ENCODE assay signal across 9 cellular contexts in the genomic region with DNA sequence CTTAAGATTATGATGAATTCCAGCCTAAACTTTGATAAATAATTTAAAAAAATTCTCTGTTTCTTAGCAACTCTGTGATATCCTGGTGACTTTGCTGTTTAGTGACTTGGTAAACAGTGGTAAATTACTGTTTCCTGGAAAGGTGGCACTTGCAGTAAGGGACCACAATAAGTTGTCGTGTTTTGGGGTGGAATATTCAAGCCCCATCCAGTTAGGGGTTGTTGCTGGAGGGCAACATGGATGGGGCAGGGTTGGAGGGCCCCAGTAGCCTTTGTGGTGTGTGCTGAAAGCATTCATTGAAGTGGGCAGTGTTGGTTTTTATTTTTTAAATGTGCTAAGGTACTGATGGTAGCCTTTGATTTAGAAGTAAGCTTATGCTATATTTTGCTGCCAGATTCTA. TPM values are rescaled to one million over a fixed set of nuclear protein-coding genes. Genes with fewer than 3 reads are reported as not detected.
DNase-seq lines count a peak whose midpoint lies in the region; ATAC-seq and TF ChIP-seq lines count a peak whose summit lies in the region.
"Had no signal": no experiment of that assay in that cellular context is flagged by ENCODE, and none has a peak within 500 bp of the region (broad histone marks: within the 10 kb centered on the region; RNA-seq: fewer than 3 reads in every experiment).

No MANE protein-coding gene starts in this region.

- H3K79me2 ChIP-seq in parathyroid adenoma, result peaks cover 2% of the 10 kb centered on the region

- no peak overlapping the region for H3K9ac ChIP-seq in parathyroid adenoma

- H3K9me3 ChIP-seq in parathyroid adenoma (ENCODE audit: control insufficient read depth, low read length), result no peaks in the 10 kb centered on the region

- H2AFZ ChIP-seq in parathyroid adenoma, result peak overlapping the region; percentile 80

- peak overlapping the region; percentile 20 for H3K4me2 ChIP-seq in parathyroid adenoma (ENCODE audit: low read length)

- no peaks in the 10 kb centered on the region for H3K27me3 Mint-ChIP-seq in activated T-cell treated with anti-CD3 and anti-CD28 coated beads, Interleukin-2, amount 50 U/mL, for 72 hours (ENCODE audit: low read depth)

- H3K4me3 ChIP-seq in GM12875 (ENCODE audit: low read depth, low read length) (peak overlapping the region; percentile 19), parathyroid adenoma (ENCODE audit: low read depth, low read length) (peak overlapping the region; percentile 15)

- H3K4me1 ChIP-seq in parathyroid adenoma (peaks cover 10% of the 10 kb centered on the region), foreskin keratinocyte (peaks cover 3% of the 10 kb centered on the region)

- H3K27me3 ChIP-seq in parathyroid adenoma (ENCODE audit: control insufficient read depth, insufficient read depth, low read length), result no peaks in the 10 kb centered on the region
- H3K27me3 ChIP-seq in foreskin keratinocyte, result no peaks in the 10 kb centered on the region
- H3K27me3 ChIP-seq: dorsolateral prefrontal cortex had no signal

- H3K36me3 Mint-ChIP-seq in activated T-cell treated with anti-CD3 and anti-CD28 coated beads, Interleukin-2, amount 50 U/mL, for 72 hours (ENCODE audit: insufficient read depth in 2 of 2), result peaks cover 2 to 3% of the 10 kb centered on the region in 2 donors

- ATAC-seq in HG02763 (IDR thresholded peaks at IDR 0.05; ENCODE audit: unreplicated experiment), result peak; percentile 5
- ATAC-seq in activated T-cell treated with anti-CD3 and anti-CD28 coated beads, Interleukin-2, amount 50 U/mL, for 72 hours (replicated peaks in 1 of 2), result peak; percentile 5 to 17
- ATAC-seq in GM18868 (IDR thresholded peaks at IDR 0.05; ENCODE audit: unreplicated experiment), result no peak
- ATAC-seq in foreskin keratinocyte, result no peak

- TF ChIP-seq CTCF in GM12875 (IDR thresholded peaks at IDR 0.05; ENCODE audit: borderline replicate concordance, insufficient read depth, low read depth, low read length) (no peak), parathyroid adenoma (IDR thresholded peaks at IDR 0.05) (no peak), foreskin keratinocyte (conservative IDR thresholded peaks at IDR 0.05) (no peak)

- no peak overlapping the region for H3K27ac ChIP-seq in parathyroid adenoma
- no peak overlapping the region for H3K27ac ChIP-seq in foreskin keratinocyte

- H3K27ac Mint-ChIP-seq in activated T-cell treated with anti-CD3 and anti-CD28 coated beads, Interleukin-2, amount 50 U/mL, for 72 hours, result peak overlapping the region; percentile 98

- no peak for DNase-seq in activated T-cell treated with anti-CD3 and anti-CD28 coated beads, Interleukin-2, amount 50 U/mL, for 72 hours
- DNase-seq in NCI-H524 treated with DMSO at 0.1 percent for 48 hours (lab: John Stamatoyannopoulos, UW) (no peak), foreskin keratinocyte (no peak)
- no peak for DNase-seq in stimulated activated CD4-positive, alpha-beta T cell treated with anti-CD3 and anti-CD28 coated beads, Interleukin-4, amount 100 ng/mL, for 1 hour

- H3K36me3 ChIP-seq in parathyroid adenoma (ENCODE audit: control insufficient read depth, insufficient read depth, low read length), result no peaks in the 10 kb centered on the region

- H3K4me1 Mint-ChIP-seq in activated T-cell treated with anti-CD3 and anti-CD28 coated beads, Interleukin-2, amount 50 U/mL, for 72 hours (ENCODE audit: low read depth), result peaks cover 88% of the 10 kb centered on the region

- no peaks in the 10 kb centered on the region for H3K9me3 Mint-ChIP-seq in activated T-cell treated with anti-CD3 and anti-CD28 coated beads, Interleukin-2, amount 50 U/mL, for 72 hours

- H3K4me3 Mint-ChIP-seq in activated T-cell treated with anti-CD3 and anti-CD28 coated beads, Interleukin-2, amount 50 U/mL, for 72 hours, result peak overlapping the region; percentile 82 to 97

RNA-seq across cellular contexts. Expression of a gene that starts 30.3 kb away (rescaled TPM):
- total RNA-seq in activated T-cell treated with anti-CD3 and anti-CD28 coated beads, Interleukin-2, amount 50 U/mL, for 72 hours, result 10 to 100 TPM; 61.9 to 65.8 TPM
- total RNA-seq in foreskin keratinocyte, result 19.0 and 19.1 TPM in 2 replicates
- 5.2 and 6.0 TPM in 2 replicates for polyA plus RNA-seq in foreskin keratinocyte

Comparison
In these comparisons a context has a peak if more than half of its experiments do, and no peak if none do; other contexts are left out.
1. ATAC-seq: peak in HG02763 (single experiment) and activated T-cell treated with anti-CD3 and anti-CD28 coated beads, Interleukin-2, amount 50 U/mL, for 72 hours (2 of 2); none in GM18868 (single experiment) and foreskin keratinocyte (single experiment).